1 cellular context compared by ENCODE assay signal in the genomic region with DNA sequence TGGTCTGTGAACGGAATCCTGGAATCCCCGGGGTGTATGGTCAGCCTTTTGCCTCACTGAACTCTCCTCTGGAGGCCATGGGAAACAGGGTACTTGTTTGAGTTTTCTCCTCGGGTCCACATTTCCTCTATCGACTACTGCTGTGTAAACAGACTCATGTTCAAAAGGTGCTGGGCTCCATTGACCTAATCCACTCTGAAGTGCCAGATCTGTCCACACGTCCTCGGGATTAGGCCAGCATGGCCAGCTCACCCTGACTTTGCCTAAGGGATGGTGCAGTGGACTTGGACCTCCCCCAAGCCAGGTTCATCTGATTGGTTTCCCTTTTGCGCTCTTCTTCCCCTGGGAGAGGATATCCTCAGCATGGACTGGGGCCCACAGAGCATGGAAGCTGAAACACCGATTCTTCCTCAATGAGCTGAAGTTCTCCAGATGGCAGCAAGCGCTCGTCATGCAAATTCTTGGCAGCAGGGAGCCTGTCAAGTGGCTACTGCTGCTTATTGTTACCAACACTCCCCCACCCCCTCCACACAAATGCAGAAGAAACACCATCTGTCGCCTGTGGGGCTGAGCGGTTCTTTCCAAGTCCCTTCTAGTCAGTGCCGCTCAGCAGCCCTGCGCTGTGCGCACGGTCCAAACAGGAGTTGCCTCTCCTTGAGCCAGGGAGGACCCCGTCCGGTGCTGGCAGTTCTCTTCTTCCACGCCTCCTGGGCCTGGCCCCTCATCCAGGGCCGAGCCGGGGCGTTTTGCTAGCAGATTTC.
TF ChIP-seq lines count a peak whose summit lies in the region.

No MANE protein-coding gene starts in this region.

TF ChIP-seq in HepG2, 621 proteins besides CTCF, POLR2A, EP300 and RAD21 (continued from another document and continues in another):
- TF ChIP-seq, protein P1, sequence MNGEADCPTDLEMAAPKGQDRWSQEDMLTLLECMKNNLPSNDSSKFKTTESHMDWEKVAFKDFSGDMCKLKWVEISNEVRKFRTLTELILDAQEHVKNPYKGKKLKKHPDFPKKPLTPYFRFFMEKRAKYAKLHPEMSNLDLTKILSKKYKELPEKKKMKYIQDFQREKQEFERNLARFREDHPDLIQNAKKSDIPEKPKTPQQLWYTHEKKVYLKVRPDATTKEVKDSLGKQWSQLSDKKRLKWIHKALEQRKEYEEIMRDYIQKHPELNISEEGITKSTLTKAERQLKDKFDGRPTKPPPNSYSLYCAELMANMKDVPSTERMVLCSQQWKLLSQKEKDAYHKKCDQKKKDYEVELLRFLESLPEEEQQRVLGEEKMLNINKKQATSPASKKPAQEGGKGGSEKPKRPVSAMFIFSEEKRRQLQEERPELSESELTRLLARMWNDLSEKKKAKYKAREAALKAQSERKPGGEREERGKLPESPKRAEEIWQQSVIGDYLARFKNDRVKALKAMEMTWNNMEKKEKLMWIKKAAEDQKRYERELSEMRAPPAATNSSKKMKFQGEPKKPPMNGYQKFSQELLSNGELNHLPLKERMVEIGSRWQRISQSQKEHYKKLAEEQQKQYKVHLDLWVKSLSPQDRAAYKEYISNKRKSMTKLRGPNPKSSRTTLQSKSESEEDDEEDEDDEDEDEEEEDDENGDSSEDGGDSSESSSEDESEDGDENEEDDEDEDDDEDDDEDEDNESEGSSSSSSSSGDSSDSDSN (CRISPR knock-in tag; IDR thresholded peaks at IDR 0.05) = peak; percentile 38
- TF ChIP-seq, protein P2, sequence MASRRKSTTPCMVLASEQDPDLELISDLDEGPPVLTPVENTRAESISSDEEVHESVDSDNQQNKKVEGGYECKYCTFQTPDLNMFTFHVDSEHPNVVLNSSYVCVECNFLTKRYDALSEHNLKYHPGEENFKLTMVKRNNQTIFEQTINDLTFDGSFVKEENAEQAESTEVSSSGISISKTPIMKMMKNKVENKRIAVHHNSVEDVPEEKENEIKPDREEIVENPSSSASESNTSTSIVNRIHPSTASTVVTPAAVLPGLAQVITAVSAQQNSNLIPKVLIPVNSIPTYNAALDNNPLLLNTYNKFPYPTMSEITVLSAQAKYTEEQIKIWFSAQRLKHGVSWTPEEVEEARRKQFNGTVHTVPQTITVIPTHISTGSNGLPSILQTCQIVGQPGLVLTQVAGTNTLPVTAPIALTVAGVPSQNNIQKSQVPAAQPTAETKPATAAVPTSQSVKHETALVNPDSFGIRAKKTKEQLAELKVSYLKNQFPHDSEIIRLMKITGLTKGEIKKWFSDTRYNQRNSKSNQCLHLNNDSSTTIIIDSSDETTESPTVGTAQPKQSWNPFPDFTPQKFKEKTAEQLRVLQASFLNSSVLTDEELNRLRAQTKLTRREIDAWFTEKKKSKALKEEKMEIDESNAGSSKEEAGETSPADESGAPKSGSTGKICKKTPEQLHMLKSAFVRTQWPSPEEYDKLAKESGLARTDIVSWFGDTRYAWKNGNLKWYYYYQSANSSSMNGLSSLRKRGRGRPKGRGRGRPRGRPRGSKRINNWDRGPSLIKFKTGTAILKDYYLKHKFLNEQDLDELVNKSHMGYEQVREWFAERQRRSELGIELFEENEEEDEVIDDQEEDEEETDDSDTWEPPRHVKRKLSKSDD (CRISPR knock-in tag; IDR thresholded peaks at IDR 0.05; ENCODE audit: low read depth) = peak; percentile 79; the same call in 1 of the 2 replicates
- TF ChIP-seq, protein P3, sequence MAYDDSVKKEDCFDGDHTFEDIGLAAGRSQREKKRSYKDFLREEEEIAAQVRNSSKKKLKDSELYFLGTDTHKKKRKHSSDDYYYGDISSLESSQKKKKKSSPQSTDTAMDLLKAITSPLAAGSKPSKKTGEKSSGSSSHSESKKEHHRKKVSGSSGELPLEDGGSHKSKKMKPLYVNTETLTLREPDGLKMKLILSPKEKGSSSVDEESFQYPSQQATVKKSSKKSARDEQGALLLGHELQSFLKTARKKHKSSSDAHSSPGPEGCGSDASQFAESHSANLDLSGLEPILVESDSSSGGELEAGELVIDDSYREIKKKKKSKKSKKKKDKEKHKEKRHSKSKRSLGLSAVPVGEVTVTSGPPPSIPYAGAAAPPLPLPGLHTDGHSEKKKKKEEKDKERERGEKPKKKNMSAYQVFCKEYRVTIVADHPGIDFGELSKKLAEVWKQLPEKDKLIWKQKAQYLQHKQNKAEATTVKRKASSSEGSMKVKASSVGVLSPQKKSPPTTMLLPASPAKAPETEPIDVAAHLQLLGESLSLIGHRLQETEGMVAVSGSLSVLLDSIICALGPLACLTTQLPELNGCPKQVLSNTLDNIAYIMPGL (CRISPR knock-in tag; IDR thresholded peaks at IDR 0.05; ENCODE audit: borderline replicate concordance in 1 of 2, low read depth in 1 of 2) = peak; percentile 19 to 31; a peak in 1 of 4 replicates
- peak; percentile 67 for TF ChIP-seq TEAD3 (CRISPR knock-in tag; optimal IDR thresholded peaks at IDR 0.05; ENCODE audit: borderline replicate concordance)
- TF ChIP-seq SSRP1 (CRISPR knock-in tag; IDR thresholded peaks at IDR 0.05) = 0 out of 2 replicates have a peak, but pooled peaks have one; percentile 38
- TF ChIP-seq KAT2B (IDR thresholded peaks at IDR 0.05; ENCODE audit: borderline replicate concordance, low read depth, low read length) = peak; percentile 41; the same call in 1 of the 2 replicates
- TF ChIP-seq, protein P4, sequence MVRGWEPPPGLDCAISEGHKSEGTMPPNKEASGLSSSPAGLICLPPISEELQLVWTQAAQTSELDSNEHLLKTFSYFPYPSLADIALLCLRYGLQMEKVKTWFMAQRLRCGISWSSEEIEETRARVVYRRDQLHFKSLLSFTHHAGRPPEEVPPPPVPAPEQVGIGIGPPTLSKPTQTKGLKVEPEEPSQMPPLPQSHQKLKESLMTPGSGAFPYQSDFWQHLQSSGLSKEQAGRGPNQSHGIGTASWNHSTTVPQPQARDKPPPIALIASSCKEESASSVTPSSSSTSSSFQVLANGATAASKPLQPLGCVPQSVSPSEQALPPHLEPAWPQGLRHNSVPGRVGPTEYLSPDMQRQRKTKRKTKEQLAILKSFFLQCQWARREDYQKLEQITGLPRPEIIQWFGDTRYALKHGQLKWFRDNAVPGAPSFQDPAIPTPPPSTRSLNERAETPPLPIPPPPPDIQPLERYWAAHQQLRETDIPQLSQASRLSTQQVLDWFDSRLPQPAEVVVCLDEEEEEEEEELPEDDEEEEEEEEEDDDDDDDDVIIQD (CRISPR knock-in tag; IDR thresholded peaks at IDR 0.05; ENCODE audit: low read depth) = peak; percentile 90; the same call in 1 of the 2 replicates
- TF ChIP-seq, protein P5, sequence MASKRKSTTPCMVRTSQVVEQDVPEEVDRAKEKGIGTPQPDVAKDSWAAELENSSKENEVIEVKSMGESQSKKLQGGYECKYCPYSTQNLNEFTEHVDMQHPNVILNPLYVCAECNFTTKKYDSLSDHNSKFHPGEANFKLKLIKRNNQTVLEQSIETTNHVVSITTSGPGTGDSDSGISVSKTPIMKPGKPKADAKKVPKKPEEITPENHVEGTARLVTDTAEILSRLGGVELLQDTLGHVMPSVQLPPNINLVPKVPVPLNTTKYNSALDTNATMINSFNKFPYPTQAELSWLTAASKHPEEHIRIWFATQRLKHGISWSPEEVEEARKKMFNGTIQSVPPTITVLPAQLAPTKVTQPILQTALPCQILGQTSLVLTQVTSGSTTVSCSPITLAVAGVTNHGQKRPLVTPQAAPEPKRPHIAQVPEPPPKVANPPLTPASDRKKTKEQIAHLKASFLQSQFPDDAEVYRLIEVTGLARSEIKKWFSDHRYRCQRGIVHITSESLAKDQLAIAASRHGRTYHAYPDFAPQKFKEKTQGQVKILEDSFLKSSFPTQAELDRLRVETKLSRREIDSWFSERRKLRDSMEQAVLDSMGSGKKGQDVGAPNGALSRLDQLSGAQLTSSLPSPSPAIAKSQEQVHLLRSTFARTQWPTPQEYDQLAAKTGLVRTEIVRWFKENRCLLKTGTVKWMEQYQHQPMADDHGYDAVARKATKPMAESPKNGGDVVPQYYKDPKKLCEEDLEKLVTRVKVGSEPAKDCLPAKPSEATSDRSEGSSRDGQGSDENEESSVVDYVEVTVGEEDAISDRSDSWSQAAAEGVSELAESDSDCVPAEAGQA (IDR thresholded peaks at IDR 0.05; ENCODE audit: low read depth) = 0 out of 2 replicates have a peak, but pooled peaks have one; percentile 33
- TF ChIP-seq, protein P5 (CRISPR knock-in tag; IDR thresholded peaks at IDR 0.05; ENCODE audit: borderline replicate concordance) = no peak
- TF ChIP-seq CHD2 (IDR thresholded peaks at IDR 0.05; ENCODE audit: low read depth, low read length) = no peak
- no peak for TF ChIP-seq CBX2 (IDR thresholded peaks at IDR 0.05; ENCODE audit: low read depth, low read length)
- TF ChIP-seq CBX2 (CRISPR knock-in tag; IDR thresholded peaks at IDR 0.05; ENCODE audit: low read depth) = peak; percentile 78; the same call in 1 of the 2 replicates
- TF ChIP-seq ZNF207 (IDR thresholded peaks at IDR 0.05; ENCODE audit: borderline replicate concordance) = no peak
- peak; percentile 78; the same call in 1 of the 2 replicates for TF ChIP-seq ISL2 (CRISPR knock-in tag; IDR thresholded peaks at IDR 0.05)
- TF ChIP-seq RXRA (CRISPR knock-in tag; IDR thresholded peaks at IDR 0.05) = peak; percentile 72
- TF ChIP-seq ZNF205 (CRISPR knock-in tag; IDR thresholded peaks at IDR 0.05) = peak; percentile 62; the same call in 1 of the 2 replicates
- TF ChIP-seq ZNF672 (CRISPR knock-in tag; IDR thresholded peaks at IDR 0.05) = no peak
- TF ChIP-seq ZNF326 (CRISPR knock-in tag; IDR thresholded peaks at IDR 0.05; ENCODE audit: borderline replicate concordance) = no peak
- TF ChIP-seq KDM5A (IDR thresholded peaks at IDR 0.05; ENCODE audit: borderline replicate concordance, low read length) = no peak
- TF ChIP-seq SMC3 (IDR thresholded peaks at IDR 0.05; ENCODE audit: low read length) = no peak
- TF ChIP-seq HMGA1 (CRISPR knock-in tag; conservative IDR thresholded peaks at IDR 0.05) = no peak
- peak; percentile 89 for TF ChIP-seq ZNF605 (CRISPR knock-in tag; IDR thresholded peaks at IDR 0.05)
- 0 out of 2 replicates have a peak, but pooled peaks have one; percentile 32 for TF ChIP-seq ERF (CRISPR knock-in tag; IDR thresholded peaks at IDR 0.05)
- TF ChIP-seq NONO (IDR thresholded peaks at IDR 0.05) = no peak
- TF ChIP-seq NONO (CRISPR knock-in tag; conservative IDR thresholded peaks at IDR 0.05) = peak; percentile 79
- TF ChIP-seq ZNF431 (CRISPR knock-in tag; IDR thresholded peaks at IDR 0.05; ENCODE audit: borderline replicate concordance, low read depth) = peak; percentile 61; the same call in 1 of the 2 replicates
- peak; percentile 56 for TF ChIP-seq MIER2 (CRISPR knock-in tag; IDR thresholded peaks at IDR 0.05)
- TF ChIP-seq ZNF567 (CRISPR knock-in tag; IDR thresholded peaks at IDR 0.05; ENCODE audit: borderline replicate concordance) = no peak
- TF ChIP-seq POGZ (CRISPR knock-in tag; IDR thresholded peaks at IDR 0.05) = peak; percentile 99
- TF ChIP-seq ZNF746 (CRISPR knock-in tag; IDR thresholded peaks at IDR 0.05) = no peak
- no peak for TF ChIP-seq FOXP1 (IDR thresholded peaks at IDR 0.05)
- TF ChIP-seq FOXP1 (CRISPR knock-in tag; IDR thresholded peaks at IDR 0.05) = peak; percentile 71
- peak; percentile 89; the same call in 1 of the 2 replicates for TF ChIP-seq ZNF766 (CRISPR knock-in tag; IDR thresholded peaks at IDR 0.05; ENCODE audit: borderline replicate concordance)
- peak; percentile 86 for TF ChIP-seq GFI1 (CRISPR knock-in tag; IDR thresholded peaks at IDR 0.05; ENCODE audit: borderline replicate concordance)
- TF ChIP-seq TCF12 (IDR thresholded peaks at IDR 0.05) = no peak
- TF ChIP-seq TCF12 (CRISPR knock-in tag; IDR thresholded peaks at IDR 0.05) = 0 out of 2 replicates have a peak, but pooled peaks have one; percentile 33
- TF ChIP-seq ZNF441 (CRISPR knock-in tag; IDR thresholded peaks at IDR 0.05; ENCODE audit: borderline replicate concordance) = peak; percentile 71; the same call in 1 of the 2 replicates
- peak; percentile 11; the same call in 1 of the 2 replicates for TF ChIP-seq CEBPG (CRISPR knock-in tag; IDR thresholded peaks at IDR 0.05)
- TF ChIP-seq, protein P6, sequence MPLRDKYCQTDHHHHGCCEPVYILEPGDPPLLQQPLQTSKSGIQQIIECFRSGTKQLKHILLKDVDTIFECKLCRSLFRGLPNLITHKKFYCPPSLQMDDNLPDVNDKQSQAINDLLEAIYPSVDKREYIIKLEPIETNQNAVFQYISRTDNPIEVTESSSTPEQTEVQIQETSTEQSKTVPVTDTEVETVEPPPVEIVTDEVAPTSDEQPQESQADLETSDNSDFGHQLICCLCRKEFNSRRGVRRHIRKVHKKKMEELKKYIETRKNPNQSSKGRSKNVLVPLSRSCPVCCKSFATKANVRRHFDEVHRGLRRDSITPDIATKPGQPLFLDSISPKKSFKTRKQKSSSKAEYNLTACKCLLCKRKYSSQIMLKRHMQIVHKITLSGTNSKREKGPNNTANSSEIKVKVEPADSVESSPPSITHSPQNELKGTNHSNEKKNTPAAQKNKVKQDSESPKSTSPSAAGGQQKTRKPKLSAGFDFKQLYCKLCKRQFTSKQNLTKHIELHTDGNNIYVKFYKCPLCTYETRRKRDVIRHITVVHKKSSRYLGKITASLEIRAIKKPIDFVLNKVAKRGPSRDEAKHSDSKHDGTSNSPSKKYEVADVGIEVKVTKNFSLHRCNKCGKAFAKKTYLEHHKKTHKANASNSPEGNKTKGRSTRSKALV (CRISPR knock-in tag; IDR thresholded peaks at IDR 0.05) = peak; percentile 58; the same call in 1 of the 2 replicates
- TF ChIP-seq, protein P7, sequence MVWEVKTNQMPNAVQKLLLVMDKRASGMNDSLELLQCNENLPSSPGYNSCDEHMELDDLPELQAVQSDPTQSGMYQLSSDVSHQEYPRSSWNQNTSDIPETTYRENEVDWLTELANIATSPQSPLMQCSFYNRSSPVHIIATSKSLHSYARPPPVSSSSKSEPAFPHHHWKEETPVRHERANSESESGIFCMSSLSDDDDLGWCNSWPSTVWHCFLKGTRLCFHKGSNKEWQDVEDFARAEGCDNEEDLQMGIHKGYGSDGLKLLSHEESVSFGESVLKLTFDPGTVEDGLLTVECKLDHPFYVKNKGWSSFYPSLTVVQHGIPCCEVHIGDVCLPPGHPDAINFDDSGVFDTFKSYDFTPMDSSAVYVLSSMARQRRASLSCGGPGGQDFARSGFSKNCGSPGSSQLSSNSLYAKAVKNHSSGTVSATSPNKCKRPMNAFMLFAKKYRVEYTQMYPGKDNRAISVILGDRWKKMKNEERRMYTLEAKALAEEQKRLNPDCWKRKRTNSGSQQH (CRISPR knock-in tag; IDR thresholded peaks at IDR 0.05; ENCODE audit: low read depth) = 0 out of 2 replicates have a peak, but pooled peaks have one; percentile 48
